16 cellular contexts compared by ENCODE assay signal in the genomic region with DNA sequence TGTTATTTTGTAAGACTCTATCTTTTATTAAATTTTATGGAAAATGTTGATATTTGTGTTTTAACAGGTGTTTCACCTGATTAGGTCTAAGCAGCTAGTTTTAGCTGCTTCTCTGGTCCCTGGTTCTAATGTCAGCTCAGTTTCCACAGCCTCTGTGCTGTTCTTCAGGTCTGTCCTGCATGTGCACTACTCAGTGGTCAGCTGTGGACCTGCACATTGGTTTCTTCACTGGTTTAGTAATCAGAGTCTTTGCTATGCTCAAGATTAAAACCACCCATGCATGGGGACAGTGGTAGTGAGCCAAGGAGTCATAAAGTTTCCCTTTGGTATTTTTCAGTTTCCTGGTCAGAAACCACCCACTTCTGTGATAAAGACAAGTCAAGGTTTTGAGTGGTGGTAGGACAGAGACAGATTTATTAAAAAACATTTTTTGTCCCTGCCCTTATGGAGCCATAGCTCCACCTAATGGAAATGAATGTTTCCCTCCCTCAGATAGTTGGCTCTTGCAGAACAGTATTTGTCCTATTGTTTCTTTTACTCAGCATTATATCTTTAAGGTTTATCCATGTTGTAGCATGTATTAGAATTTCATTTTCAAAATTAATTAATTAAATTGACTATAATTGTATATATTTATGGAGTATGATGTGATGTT. TPM values are rescaled to one million over a fixed set of nuclear protein-coding genes. Genes with fewer than 3 reads are reported as not detected.
A peak's percentile ranks its signal among the peaks of the same experiment; 100 is the strongest.
DNase-seq lines count a peak whose midpoint lies in the region; ATAC-seq, FAIRE-seq and TF ChIP-seq lines count a peak whose summit lies in the region.
"Had no signal": no experiment of that assay in that cellular context is flagged by ENCODE, and none has a peak within 500 bp of the region (broad histone marks: within the 10 kb centered on the region; RNA-seq: fewer than 3 reads in every experiment).

No MANE protein-coding gene starts in this region.

- TF ChIP-seq CTCF in A673 (conservative IDR thresholded peaks at IDR 0.05; ENCODE audit: low read depth, low read length) (0 out of 2 replicates have a peak, but pooled peaks have one; percentile 13), OCI-LY7 (conservative IDR thresholded peaks at IDR 0.05; ENCODE audit: low read length) (0 out of 2 replicates have a peak, but pooled peaks have one; percentile 26), choroid plexus epithelial cell (conservative IDR thresholded peaks at IDR 0.05; ENCODE audit: low read depth, low read length) (no peak), Caco-2 (IDR thresholded peaks at IDR 0.05; ENCODE audit: insufficient read depth in 1 of 2, low read depth in 1 of 2, low read length in 1 of 2, severe bottlenecking in 1 of 2, unreplicated experiment in 1 of 2) (peak in 1 of 2 experiments; percentile 1)

- BruUV-seq in A673 (replicated peaks; lab: Mats Ljungman, UMichigan) (no TSS peak), OCI-LY7 (replicated peaks; lab: Mats Ljungman, UMichigan) (no TSS peak), Caco-2 (replicated peaks; lab: Mats Ljungman, UMichigan) (no TSS peak)

- H3K36me3 ChIP-seq in A673 (ENCODE audit: insufficient read depth, low read length, poor library complexity, severe bottlenecking): no peaks in the 10 kb centered on the region
- no peaks in the 10 kb centered on the region for H3K36me3 ChIP-seq in OCI-LY7 (ENCODE audit: insufficient read depth, low read length)
- H3K36me3 ChIP-seq in Caco-2 (ENCODE audit: control insufficient read depth, insufficient read depth, low read length): no peaks in the 10 kb centered on the region

- FAIRE-seq in G401.6 (lab: Jason Lieb, UNC): peak; percentile 76
- FAIRE-seq in RCC 7860 (lab: Jason Lieb, UNC): no peak
- FAIRE-seq: islet of Langerhans had no signal

- no peaks in the 10 kb centered on the region for H3K9me2 ChIP-seq in OCI-LY7 (ENCODE audit: insufficient read depth, low read length)

- POLR2A ChIA-PET in A673 (lab: Charles Lee; ENCODE audit: low non-redundant PET) (no interaction called here), OCI-LY7 (lab: Charles Lee) (no interaction called here), Caco-2 (lab: Charles Lee) (no interaction called here)

- H3K27ac ChIP-seq in A673 (ENCODE audit: low read depth, low read length, poor library complexity, severe bottlenecking) (no peak overlapping the region), OCI-LY7 (ENCODE audit: low read depth, low read length, poor library complexity, severe bottlenecking) (no peak overlapping the region)
- H3K27ac ChIP-seq: GM23248 had no signal

- no peaks in the 10 kb centered on the region for H3K79me2 ChIP-seq in OCI-LY7 (ENCODE audit: insufficient read depth, low read depth, low read length)

- H3K9me3 Mint-ChIP-seq in Caco-2 (ENCODE audit: unreplicated experiment): no peaks in the 10 kb centered on the region

- H3K9me3 ChIP-seq in A673 (ENCODE audit: low read depth, low read length, poor library complexity, severe bottlenecking): no peaks in the 10 kb centered on the region
- no peaks in the 10 kb centered on the region for H3K9me3 ChIP-seq in OCI-LY7 (ENCODE audit: low read length)
- no peaks in the 10 kb centered on the region for H3K9me3 ChIP-seq in Caco-2

- H3K27ac Mint-ChIP-seq in Caco-2 (ENCODE audit: unreplicated experiment): no peak overlapping the region
- H3K27ac Mint-ChIP-seq: nephron progenitor cell had no signal

- H3K4me2 ChIP-seq in OCI-LY7 (ENCODE audit: low read length): no peak overlapping the region

- no peaks in the 10 kb centered on the region for H4K20me1 ChIP-seq in OCI-LY7 (ENCODE audit: insufficient read depth, low read length)

- H3K4me3 ChIP-seq in A673 (ENCODE audit: low read depth, low read length, poor library complexity, severe bottlenecking) (no peak overlapping the region), OCI-LY7 (ENCODE audit: low read depth, low read length, poor library complexity, severe bottlenecking) (no peak overlapping the region), choroid plexus epithelial cell (ENCODE audit: low read depth, low read length) (no peak overlapping the region), Caco-2 (ENCODE audit: low read depth, low read length) (no peak overlapping the region)
- H3K4me3 ChIP-seq: GM23248 had no signal

- H3K27me3 ChIP-seq in A673 (replicated peaks; ENCODE audit: insufficient read depth, low read depth, low read length, poor library complexity) (no peaks in the 10 kb centered on the region), Caco-2 (replicated peaks; ENCODE audit: control insufficient read depth, insufficient read depth, low read length) (no peaks in the 10 kb centered on the region)

- peaks cover 4% of the 10 kb centered on the region for H3K27me3 Mint-ChIP-seq in Caco-2 (ENCODE audit: insufficient read depth, unreplicated experiment)

- no peak for ATAC-seq in HG03432 (IDR thresholded peaks at IDR 0.05; ENCODE audit: unreplicated experiment)

- no peak for DNase-seq in A673 (ENCODE audit: low spot score)
- DNase-seq in OCI-LY7 (ENCODE audit: low spot score): no peak
- peak; percentile 6 for DNase-seq in choroid plexus epithelial cell (ENCODE audit: low read depth)
- DNase-seq in RCC 7860 (ENCODE audit: low spot score): no peak
- DNase-seq in Caco-2: no peak
- DNase-seq in RPMI8226: no peak
- DNase-seq: activated CD8-positive, alpha-beta memory T cell treated with anti-CD3 and anti-CD28 coated beads for 24 hours; DMS79; GM23248; NCI-H1105 treated with DMSO at 0.1 percent for 48 hours; NCI-H345; nephron progenitor cell; stimulated activated CD4-positive, alpha-beta T cell treated with anti-CD3 and anti-CD28 coated beads, Interleukin-15, amount 100 ng/mL, for 24 hours had no signal

- no peak overlapping the region for H2AFZ ChIP-seq in OCI-LY7 (ENCODE audit: low read length)
- H2AFZ ChIP-seq: GM23248 had no signal

- no peaks in the 10 kb centered on the region for H3K36me3 Mint-ChIP-seq in Caco-2 (ENCODE audit: insufficient read depth, unreplicated experiment)

- H3K4me1 ChIP-seq in A673 (ENCODE audit: insufficient read depth, low read length, poor library complexity, severe bottlenecking) (no peaks in the 10 kb centered on the region), OCI-LY7 (ENCODE audit: insufficient read depth, low read length, poor library complexity, severe bottlenecking) (no peaks in the 10 kb centered on the region), Caco-2 (no peaks in the 10 kb centered on the region)

- intact Hi-C loops in A673 (cut with micrococcal nuclease; ENCODE audit: unreplicated experiment): no loop called here
- intact Hi-C loops in OCI-LY7 (cut with micrococcal nuclease; ENCODE audit: unreplicated experiment): no loop called here
- intact Hi-C loops in Caco-2 (cut with micrococcal nuclease; ENCODE audit: unreplicated experiment): no loop called here

- no peaks in the 10 kb centered on the region for H3K4me1 Mint-ChIP-seq in Caco-2 (ENCODE audit: low read depth, unreplicated experiment)
- H3K4me1 Mint-ChIP-seq: nephron progenitor cell had no signal

- CTCF ChIA-PET in A673 (lab: Charles Lee): no interaction called here
- CTCF ChIA-PET in OCI-LY7 (lab: Charles Lee; ENCODE audit: unreplicated experiment): no interaction called here
- CTCF ChIA-PET in Caco-2 (lab: Charles Lee): interaction anchor here (0.9 kb wide), 1 partner anchor 262 kb away, joined by 3 read pairs; no protein-coding TSS in a partner anchor

- H3K4me3 Mint-ChIP-seq in Caco-2 (ENCODE audit: unreplicated experiment): no peak overlapping the region
- H3K4me3 Mint-ChIP-seq: nephron progenitor cell had no signal

RNA-seq across cellular contexts. Expression of a gene that starts 36.8 kb away (rescaled TPM):
- 100 and 119 TPM in 2 replicates for total RNA-seq in A673 (2021)
- 42.9 and 45.5 TPM in 2 replicates for total RNA-seq in OCI-LY7 (2014; rRNA removed; shearing (Covaris generic))
- 58.5 and 63.4 TPM in 2 replicates for total RNA-seq in OCI-LY7 (2022)
- total RNA-seq in Caco-2 (2022): 54.8 and 56.8 TPM in 2 replicates
